Comparison of ENCODE assay signal across 17 cellular contexts in the genomic region with DNA sequence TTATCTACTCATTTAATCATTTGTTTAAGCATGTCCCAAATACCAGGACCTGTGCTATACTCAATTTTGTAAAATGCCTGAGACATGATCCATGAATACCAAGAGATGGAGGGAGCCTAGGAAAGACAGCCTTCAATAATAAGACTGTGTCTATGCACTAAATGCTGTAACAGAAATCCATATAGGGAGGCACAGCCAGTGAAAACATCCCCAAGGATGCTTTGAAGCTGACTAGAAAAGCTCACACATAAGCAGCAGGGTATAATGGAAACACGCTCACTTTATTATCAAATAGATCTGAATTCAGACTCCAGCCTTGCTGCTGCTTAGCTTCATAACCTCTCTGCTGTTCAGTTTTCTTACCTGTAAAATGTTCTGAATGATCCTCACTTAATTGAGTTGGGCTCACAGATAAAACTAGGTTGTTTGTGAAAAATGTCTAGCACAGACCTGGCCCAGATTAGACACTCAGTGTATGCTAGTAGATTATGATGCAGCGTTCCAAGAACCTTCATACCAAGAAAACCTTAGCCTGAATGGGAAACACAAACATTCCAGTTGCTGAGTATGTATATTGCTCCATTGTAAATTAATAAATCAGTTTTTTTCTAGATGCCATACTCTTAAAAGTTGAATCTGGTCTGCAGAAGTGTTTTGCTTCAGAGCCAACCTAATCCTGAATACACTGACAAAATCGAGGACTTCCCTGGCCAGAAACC. TPM values are rescaled to one million over a fixed set of nuclear protein-coding genes. Genes with fewer than 3 reads are reported as not detected.
DNase-seq lines count a peak whose midpoint lies in the region; ATAC-seq and TF ChIP-seq lines count a peak whose summit lies in the region.
"Had no signal": no experiment of that assay in that cellular context is flagged by ENCODE, and none has a peak within 500 bp of the region (broad histone marks: within the 10 kb centered on the region; RNA-seq: fewer than 3 reads in every experiment).

No MANE protein-coding gene starts in this region.

- no peak for TF ChIP-seq CTCF in 22Rv1 (IDR thresholded peaks at IDR 0.05)
- no peak for TF ChIP-seq CTCF in Panc1 (IDR thresholded peaks at IDR 0.05)
- TF ChIP-seq CTCF in dorsolateral prefrontal cortex (IDR thresholded peaks at IDR 0.05 in 54 of 56, conservative IDR thresholded peaks at IDR 0.05 in 2 of 56; ENCODE audit: low read depth in 1 of 56, partially characterized antibody in 56 of 56): no peak
- no peak for TF ChIP-seq CTCF in osteocyte (IDR thresholded peaks at IDR 0.05)

- no peaks in the 10 kb centered on the region for H3K36me3 Mint-ChIP-seq in osteocyte (ENCODE audit: unreplicated experiment)
- H3K36me3 Mint-ChIP-seq in activated CD8-positive, alpha-beta memory T cell treated with anti-CD3 and anti-CD28 coated beads, Interleukin-2, amount 10 ng/mL, durations not matched to agents 7 days and 5 days: no peaks in the 10 kb centered on the region
- H3K36me3 Mint-ChIP-seq: type B pancreatic cell had no signal

- no peaks in the 10 kb centered on the region for H3K9me3 Mint-ChIP-seq in osteocyte (ENCODE audit: unreplicated experiment)
- no peaks in the 10 kb centered on the region for H3K9me3 Mint-ChIP-seq in activated CD8-positive, alpha-beta memory T cell treated with anti-CD3 and anti-CD28 coated beads, Interleukin-2, amount 10 ng/mL, durations not matched to agents 7 days and 5 days (ENCODE audit: low read depth)
- H3K9me3 Mint-ChIP-seq: activated CD8-positive, alpha-beta T cell treated with anti-CD3 and anti-CD28 coated beads for 36 hours; type B pancreatic cell had no signal

- peaks cover 53% of the 10 kb centered on the region for H3K4me1 Mint-ChIP-seq in osteocyte (ENCODE audit: unreplicated experiment)
- H3K4me1 Mint-ChIP-seq in activated CD8-positive, alpha-beta memory T cell treated with anti-CD3 and anti-CD28 coated beads, Interleukin-2, amount 10 ng/mL, durations not matched to agents 7 days and 5 days: peaks cover 8% of the 10 kb centered on the region

- peaks cover 20% of the 10 kb centered on the region for H3K4me1 ChIP-seq in Panc1 (ENCODE audit: control insufficient read depth, insufficient read depth, low read length)

- DNase-seq in Panc1 (ENCODE audit: low read depth, low spot score): no peak
- no peak for DNase-seq in dorsolateral prefrontal cortex
- DNase-seq in osteocyte (ENCODE audit: extremely low spot score, unreplicated experiment): no peak
- no peak for DNase-seq in activated CD8-positive, alpha-beta memory T cell treated with anti-CD3 and anti-CD28 coated beads, Interleukin-2, amount 10 ng/mL, durations not matched to agents 7 days and 5 days
- no peak for DNase-seq in RPMI8226
- no peak for DNase-seq in NCI-H2029 treated with DMSO at 0.1 percent for 48 hours (lab: John Stamatoyannopoulos, UW)
- DNase-seq: activated CD8-positive, alpha-beta T cell treated with anti-CD3 and anti-CD28 coated beads for 36 hours; NCI-H2029; NCI-H524 treated with DMSO at 0.1 percent for 48 hours; stimulated activated CD4-positive, alpha-beta T cell treated with anti-CD3 and anti-CD28 coated beads, Interleukin-2, amount 100 ng/mL, for 48 hours had no signal

- H3K36me3 ChIP-seq in Panc1 (ENCODE audit: control insufficient read depth, insufficient read depth, low read length): no peaks in the 10 kb centered on the region
- H3K36me3 ChIP-seq: adrenal gland, MG63 had no signal

- no peaks in the 10 kb centered on the region for H3K27me3 Mint-ChIP-seq in osteocyte (ENCODE audit: unreplicated experiment)
- peaks cover 35% of the 10 kb centered on the region for H3K27me3 Mint-ChIP-seq in activated CD8-positive, alpha-beta memory T cell treated with anti-CD3 and anti-CD28 coated beads, Interleukin-2, amount 10 ng/mL, durations not matched to agents 7 days and 5 days

- H3K4me3 Mint-ChIP-seq in osteocyte (ENCODE audit: unreplicated experiment): no peak overlapping the region
- no peak overlapping the region for H3K4me3 Mint-ChIP-seq in activated CD8-positive, alpha-beta memory T cell treated with anti-CD3 and anti-CD28 coated beads, Interleukin-2, amount 10 ng/mL, durations not matched to agents 7 days and 5 days
- H3K4me3 Mint-ChIP-seq: activated CD8-positive, alpha-beta T cell treated with anti-CD3 and anti-CD28 coated beads for 36 hours; type B pancreatic cell had no signal

- H3K4me3 ChIP-seq in Panc1 (ENCODE audit: low read depth in 2 of 2, low read length in 2 of 2) (no peak overlapping the region), dorsolateral prefrontal cortex (no peak overlapping the region)
- H3K4me3 ChIP-seq: adrenal gland, GM12878, MG63 had no signal

- in situ Hi-C loops in Panc1 (cut with HindIII; ENCODE audit: low pct_unique_long_range_greater_than_20kb, low sequenced_read_pairs): no loop called here

- H3K9me3 ChIP-seq in Panc1 (ENCODE audit: control insufficient read depth, insufficient read depth, low read depth, low read length): no peaks in the 10 kb centered on the region
- H3K9me3 ChIP-seq: adrenal gland, MG63 had no signal

- H3K27ac ChIP-seq in 22Rv1 (peak overlapping the region; percentile 12; the same call in 1 of the 2 replicates), Panc1 (ENCODE audit: low read length) (peak overlapping the region; percentile 23; the same call in 1 of the 2 replicates), dorsolateral prefrontal cortex (peak overlapping the region; percentile 58 to 100 (median 99))
- H3K27ac ChIP-seq: VCaP had no signal

- intact Hi-C loops in Panc1 (cut with micrococcal nuclease; ENCODE audit: unreplicated experiment): no loop called here
- intact Hi-C loops in dorsolateral prefrontal cortex (cut with DNase I): no loop called here

- H3K27ac Mint-ChIP-seq in osteocyte (ENCODE audit: unreplicated experiment): peak overlapping the region; percentile 98
- H3K27ac Mint-ChIP-seq in activated CD8-positive, alpha-beta memory T cell treated with anti-CD3 and anti-CD28 coated beads, Interleukin-2, amount 10 ng/mL, durations not matched to agents 7 days and 5 days: no peak overlapping the region
- H3K27ac Mint-ChIP-seq: activated CD8-positive, alpha-beta T cell treated with anti-CD3 and anti-CD28 coated beads for 36 hours; type B pancreatic cell had no signal

- no peak for ATAC-seq in Panc1
- no peak for ATAC-seq in activated CD8-positive, alpha-beta memory T cell treated with anti-CD3 and anti-CD28 coated beads, Interleukin-2, amount 10 ng/mL, durations not matched to agents 7 days and 5 days
- ATAC-seq in GM18867 (IDR thresholded peaks at IDR 0.05; ENCODE audit: unreplicated experiment): no peak
- ATAC-seq: activated CD8-positive, alpha-beta T cell treated with anti-CD3 and anti-CD28 coated beads for 36 hours; GM12878 had no signal

- H3K27me3 ChIP-seq in Panc1 (ENCODE audit: control insufficient read depth, insufficient read depth, low read length) (no peaks in the 10 kb centered on the region), dorsolateral prefrontal cortex (no peaks in the 10 kb centered on the region)
- H3K27me3 ChIP-seq: adrenal gland, MG63 had no signal

- BruUV-seq in Panc1 (replicated peaks; lab: Mats Ljungman, UMichigan): no TSS peak

- POLR2A ChIA-PET in Panc1 (lab: Charles Lee): interaction anchor here (1.1 kb wide), 1 partner anchor 24 kb away, joined by 4 read pairs; no protein-coding TSS in a partner anchor

- CTCF ChIA-PET in Panc1 (lab: Charles Lee): interaction anchor here (0.9 kb wide), 1 partner anchor 17 kb away, joined by 4 read pairs; no protein-coding TSS in a partner anchor
- CTCF ChIA-PET in activated CD8-positive, alpha-beta memory T cell treated with anti-CD3 and anti-CD28 coated beads, Interleukin-2, amount 10 ng/mL, durations not matched to agents 7 days and 5 days (lab: Charles Lee): no interaction called here

RNA-seq across cellular contexts. Expression of gene LARP6, which starts 3.7 kb away (rescaled TPM):
- total RNA-seq in Panc1 (2021; ENCODE audit: unreplicated experiment): 66.3 TPM
- polyA plus RNA-seq in Panc1 (2012; ENCODE audit: insufficient read length): 69.8 TPM
- 100 to 1,000 TPM in 29 of 120 experiments, 10 to 100 TPM in 91; 31.8 to 211 (median 79.7) TPM for total RNA-seq in dorsolateral prefrontal cortex
- total RNA-seq in osteocyte: 119 and 123 TPM in 2 replicates
- total RNA-seq in activated CD8-positive, alpha-beta memory T cell treated with anti-CD3 and anti-CD28 coated beads, Interleukin-2, amount 10 ng/mL, durations not matched to agents 7 days and 5 days: not detected

RNA-seq across cellular contexts. Expression of gene THAP10, which starts 34.5 kb away (rescaled TPM):
- 6.7 TPM for total RNA-seq in Panc1 (2021; ENCODE audit: unreplicated experiment)
- polyA plus RNA-seq in Panc1 (2012; ENCODE audit: insufficient read length): 2.5 TPM
- 10 to 100 TPM in 67 of 120 experiments, 1 to 10 TPM in 53; 3.3 to 18.7 (median 10.3) TPM for total RNA-seq in dorsolateral prefrontal cortex
- 1.5 and 1.7 TPM in 2 replicates for total RNA-seq in osteocyte
- total RNA-seq in activated CD8-positive, alpha-beta memory T cell treated with anti-CD3 and anti-CD28 coated beads, Interleukin-2, amount 10 ng/mL, durations not matched to agents 7 days and 5 days: under 1 TPM; 0.20 to 0.47 TPM
- total RNA-seq: activated CD8-positive, alpha-beta T cell treated with anti-CD3 and anti-CD28 coated beads for 36 hours had no signal

RNA-seq across cellular contexts. Expression of gene LRRC49, which starts 34.9 kb away (rescaled TPM):
- total RNA-seq in Panc1 (2021; ENCODE audit: unreplicated experiment) (8.3 TPM), dorsolateral prefrontal cortex (10 to 100 TPM; 28.2 to 72.1 (median 48.6) TPM), osteocyte (8.9 and 12.5 TPM in 2 replicates)
- polyA plus RNA-seq in Panc1 (2012; ENCODE audit: insufficient read length): 3.3 TPM
- total RNA-seq in activated CD8-positive, alpha-beta memory T cell treated with anti-CD3 and anti-CD28 coated beads, Interleukin-2, amount 10 ng/mL, durations not matched to agents 7 days and 5 days: under 1 TPM in 1 of 2 experiments, not detected in 1; 0.66 TPM
- total RNA-seq: activated CD8-positive, alpha-beta T cell treated with anti-CD3 and anti-CD28 coated beads for 36 hours had no signal

Comparison
In these comparisons a context has a peak if more than half of its experiments do, and no peak if none do; other contexts are left out.
1. H3K27ac ChIP-seq: peak in every context shown above with its lines; median percentile 99 in dorsolateral prefrontal cortex; 23 in Panc1; 12 in 22Rv1.
2. RNA of gene LARP6, which starts 3.7 kb away (total RNA-seq): 119 to 123 TPM in osteocyte, 31.8 to 211 TPM in dorsolateral prefrontal cortex and 66.3 TPM in Panc1 (single experiment); not detected in activated CD8-positive, alpha-beta memory T cell treated with anti-CD3 and anti-CD28 coated beads, Interleukin-2, amount 10 ng/mL, durations not matched to agents 7 days and 5 days; every median in the first group is over 10 times any median in the second.